In genomic region chr15:40327338-40327917, GRCh38 we compare ENCODE assay signal across 2 cellular contexts.
TF ChIP-seq lines count a peak whose summit lies in the region.

No MANE protein-coding gene starts in this region.

TF ChIP-seq in SK-N-SH, 30 proteins besides CTCF, POLR2A, EP300 and RAD21:
- TF ChIP-seq RXRA (IDR thresholded peaks at IDR 0.05; ENCODE audit: borderline replicate concordance, low read depth) (no peak), RFX5 (IDR thresholded peaks at IDR 0.05; ENCODE audit: low read length) (no peak), TCF12 (IDR thresholded peaks at IDR 0.05) (no peak), NFIC (IDR thresholded peaks at IDR 0.05; ENCODE audit: borderline replicate concordance) (no peak), RCOR1 (IDR thresholded peaks at IDR 0.05; ENCODE audit: low read length) (no peak)

TF ChIP-seq in SK-N-SH treated with all-trans-retinoic acid at 6 μM for 48 hours, 23 proteins besides CTCF, POLR2A, EP300 and RAD21:
- TF ChIP-seq CSDC2 (CRISPR knock-in tag; IDR thresholded peaks at IDR 0.05): no peak
- TF ChIP-seq ZC3H10 (CRISPR knock-in tag; IDR thresholded peaks at IDR 0.05): no peak
- TF ChIP-seq GLIS3 (CRISPR knock-in tag; IDR thresholded peaks at IDR 0.05): no peak
- TF ChIP-seq ZNF8 (CRISPR knock-in tag; IDR thresholded peaks at IDR 0.05): no peak
- no peak for TF ChIP-seq CREB5 (CRISPR knock-in tag; IDR thresholded peaks at IDR 0.05; ENCODE audit: low read depth)
- TF ChIP-seq PPARA (CRISPR knock-in tag; IDR thresholded peaks at IDR 0.05; ENCODE audit: borderline replicate concordance): no peak
- TF ChIP-seq POU6F1 (CRISPR knock-in tag; IDR thresholded peaks at IDR 0.05; ENCODE audit: borderline replicate concordance, low read depth): no peak
- no peak for TF ChIP-seq ZNF70 (CRISPR knock-in tag; IDR thresholded peaks at IDR 0.05)
- TF ChIP-seq ESRRG (CRISPR knock-in tag; IDR thresholded peaks at IDR 0.05): no peak
- no peak for TF ChIP-seq ARNTL (CRISPR knock-in tag; IDR thresholded peaks at IDR 0.05; ENCODE audit: borderline replicate concordance, low read depth)
- TF ChIP-seq OSR1 (CRISPR knock-in tag; IDR thresholded peaks at IDR 0.05): no peak
- no peak for TF ChIP-seq TOX (CRISPR knock-in tag; IDR thresholded peaks at IDR 0.05; ENCODE audit: borderline replicate concordance)
- no peak for TF ChIP-seq RARB (CRISPR knock-in tag; IDR thresholded peaks at IDR 0.05)
- no peak for TF ChIP-seq ZNF565 (CRISPR knock-in tag; conservative IDR thresholded peaks at IDR 0.05; ENCODE audit: low read depth)
